17 cellular contexts compared by ENCODE assay signal in genomic region chr14:95229749-95230148, GRCh38.
"Had no signal": no experiment of that assay in that cellular context is flagged by ENCODE, and none has a peak within 500 bp of the region (broad histone marks: within the 10 kb centered on the region; RNA-seq: fewer than 3 reads in every experiment).

No MANE protein-coding gene starts in this region.

- H3K4me1 Mint-ChIP-seq: central memory CD8-positive, alpha-beta T cell; neural crest cell had no signal

- H3K27ac ChIP-seq: esophagus squamous epithelium, hepatocyte, prostate gland, suprapubic skin had no signal

- H3K4me3 ChIP-seq: esophagus squamous epithelium, hepatocyte, prostate gland, suprapubic skin had no signal

- H3K36me3 ChIP-seq: esophagus squamous epithelium, prostate gland, suprapubic skin had no signal

- H3K4me2 ChIP-seq: hepatocyte had no signal

- ATAC-seq: activated naive CD4-positive, alpha-beta T cell treated with anti-CD3 and anti-CD28 coated beads, Interleukin-2, amount 50 U/mL, for 72 hours; sciatic nerve; stimulated activated naive CD8-positive, alpha-beta T cell treated with anti-CD3 and anti-CD28 coated beads, Interleukin-15, Interleukin-2, amounts not matched to agents 100 U/mL and 50 U/mL, for 24 hours had no signal

- DNase-seq: activated CD4-positive, alpha-beta memory T cell treated with anti-CD3 and anti-CD28 coated beads for 36 hours; activated CD4-positive, CD25-positive, alpha-beta regulatory T cell treated with anti-CD3 and anti-CD28 coated beads, Interleukin-2, amount 50 U/mL, for 72 hours; activated effector memory CD4-positive, alpha-beta T cell treated with Interleukin-2 at 50 U/mL for 16 hours; activated T-cell treated with anti-CD3 and anti-CD28 coated beads, Interleukin-2, amount 50 U/mL, for 24 hours; cortex of kidney; effector CD4-positive, alpha-beta T cell; esophagus squamous epithelium; kidney glomerular epithelial cell; stimulated activated naive CD8-positive, alpha-beta T cell treated with anti-CD3 and anti-CD28 coated beads, Interleukin-15, Interleukin-2, amounts not matched to agents 100 U/mL and 50 U/mL, for 24 hours had no signal

- H3K27ac Mint-ChIP-seq: activated CD4-positive, alpha-beta memory T cell treated with anti-CD3 and anti-CD28 coated beads for 36 hours; activated T-cell treated with anti-CD3 and anti-CD28 coated beads, Interleukin-2, amount 50 U/mL, for 24 hours; type B pancreatic cell had no signal

- H3K27me3 ChIP-seq: esophagus squamous epithelium, hepatocyte, suprapubic skin had no signal

- H3K4me3 Mint-ChIP-seq: activated CD4-positive, alpha-beta memory T cell treated with anti-CD3 and anti-CD28 coated beads for 36 hours; activated T-cell treated with anti-CD3 and anti-CD28 coated beads, Interleukin-2, amount 50 U/mL, for 24 hours; central memory CD8-positive, alpha-beta T cell; neural crest cell; type B pancreatic cell had no signal

- H3K27me3 Mint-ChIP-seq: activated CD4-positive, alpha-beta memory T cell treated with anti-CD3 and anti-CD28 coated beads for 36 hours; activated T-cell treated with anti-CD3 and anti-CD28 coated beads, Interleukin-2, amount 50 U/mL, for 24 hours; type B pancreatic cell had no signal

- H2AFZ ChIP-seq: hepatocyte had no signal

- H3K36me3 Mint-ChIP-seq: activated CD4-positive, alpha-beta memory T cell treated with anti-CD3 and anti-CD28 coated beads for 36 hours; activated naive CD4-positive, alpha-beta T cell treated with anti-CD3 and anti-CD28 coated beads, Interleukin-2, amount 50 U/mL, for 72 hours; type B pancreatic cell had no signal

- H3K79me2 ChIP-seq: hepatocyte had no signal

- H3K9me3 Mint-ChIP-seq: activated CD4-positive, alpha-beta memory T cell treated with anti-CD3 and anti-CD28 coated beads for 36 hours; activated naive CD4-positive, alpha-beta T cell treated with anti-CD3 and anti-CD28 coated beads, Interleukin-2, amount 50 U/mL, for 72 hours; activated T-cell treated with anti-CD3 and anti-CD28 coated beads, Interleukin-2, amount 50 U/mL, for 24 hours; central memory CD8-positive, alpha-beta T cell; neural crest cell; type B pancreatic cell had no signal

- H3K9me3 ChIP-seq: esophagus squamous epithelium, prostate gland, suprapubic skin had no signal
